ENCODE assay signal across 18 cellular contexts in genomic region chr3:108736821-108737220, GRCh38. TPM values are rescaled to one million over a fixed set of nuclear protein-coding genes. Genes with fewer than 3 reads are reported as not detected.
DNase-seq lines count a peak whose midpoint lies in the region; ATAC-seq, FAIRE-seq and TF ChIP-seq lines count a peak whose summit lies in the region.
"Had no signal": no experiment of that assay in that cellular context is flagged by ENCODE, and none has a peak within 500 bp of the region (broad histone marks: within the 10 kb centered on the region; RNA-seq: fewer than 3 reads in every experiment).

No MANE protein-coding gene starts in this region.

- POLR2A ChIA-PET in MCF 10A (lab: Yijun Ruan, JAX) (no interaction called here), RWPE1 (lab: Yijun Ruan, JAX; ENCODE audit: low non-redundant PET) (no interaction called here)

- intact Hi-C loops in MCF 10A (cut with micrococcal nuclease), result no loop called here
- intact Hi-C loops in breast epithelium (cut with DNase I; ENCODE audit: low total_unique reads), result no loop called here
- intact Hi-C loops in left colon (cut with DNase I, micrococcal nuclease), result no loop called here
- intact Hi-C loops in thyroid gland (cut with DNase I), result no loop called here

- no peaks in the 10 kb centered on the region for H3K9me3 ChIP-seq in breast epithelium
- H3K9me3 ChIP-seq in thyroid gland, result no peaks in the 10 kb centered on the region
- no peaks in the 10 kb centered on the region for H3K9me3 ChIP-seq in effector memory CD4-positive, alpha-beta T cell (ENCODE audit: control insufficient read depth, low read length)
- H3K9me3 ChIP-seq: A549, BE2C had no signal

- CTCF ChIA-PET in MCF 10A (lab: Yijun Ruan, JAX), result interaction anchor here (0.7 kb wide), 1 partner anchor 364 kb away, joined by 5 read pairs; no protein-coding TSS in a partner anchor
- CTCF ChIA-PET in RWPE1 (lab: Yijun Ruan, JAX), result no interaction called here

- H3K27me3 ChIP-seq in breast epithelium, result peaks cover 0 to 5% of the 10 kb centered on the region in 2 donors
- H3K27me3 ChIP-seq in bronchial epithelial cell (ENCODE audit: control insufficient read depth, insufficient read depth, low read length), result no peaks in the 10 kb centered on the region
- H3K27me3 ChIP-seq in thyroid gland, result no peaks in the 10 kb centered on the region
- H3K27me3 ChIP-seq in effector memory CD4-positive, alpha-beta T cell (replicated peaks; ENCODE audit: control insufficient read depth, insufficient read depth, low read length, poor library complexity, severe bottlenecking), result no peaks in the 10 kb centered on the region

- H3K27ac ChIP-seq in breast epithelium, result no peak overlapping the region
- no peak overlapping the region for H3K27ac ChIP-seq in RWPE1
- no peak overlapping the region for H3K27ac ChIP-seq in thyroid gland
- no peak overlapping the region for H3K27ac ChIP-seq in effector memory CD4-positive, alpha-beta T cell (ENCODE audit: insufficient read depth, low read length, poor library complexity, severe bottlenecking)
- H3K27ac ChIP-seq: A549, C4-2B had no signal

- no peak for TF ChIP-seq POLR2A in breast epithelium (IDR thresholded peaks at IDR 0.05)
- TF ChIP-seq POLR2A in thyroid gland (IDR thresholded peaks at IDR 0.05), result no peak

- no peaks in the 10 kb centered on the region for H3K4me1 Mint-ChIP-seq in MCF 10A (ENCODE audit: insufficient read depth, unreplicated experiment)
- H3K4me1 Mint-ChIP-seq: CD4-positive, alpha-beta memory T cell; GM23338 had no signal

- H3K9me3 Mint-ChIP-seq in MCF 10A (ENCODE audit: unreplicated experiment), result no peaks in the 10 kb centered on the region
- H3K9me3 Mint-ChIP-seq: CD4-positive, alpha-beta memory T cell; GM23338 had no signal

- H3K4me3 Mint-ChIP-seq in MCF 10A (ENCODE audit: unreplicated experiment), result no peak overlapping the region
- H3K4me3 Mint-ChIP-seq: CD4-positive, alpha-beta memory T cell; GM23338 had no signal

- DNase-seq in MCF 10A (ENCODE audit: unreplicated experiment) (peak; percentile 4), breast epithelium (ENCODE audit: low spot score in 2 of 2) (no peak), RWPE1 (ENCODE audit: low spot score) (peak; percentile 7), bronchial epithelial cell (ENCODE audit: low read depth) (peak; percentile 41), left colon (no peak), midbrain (lab: John Stamatoyannopoulos, UW) (no peak), thyroid gland (no peak)
- no peak for DNase-seq in effector memory CD4-positive, alpha-beta T cell
- DNase-seq: BE2C; CD4-positive, alpha-beta memory T cell; DND-41; GDM1; H7 had no signal

- H3K27me3 Mint-ChIP-seq in MCF 10A (ENCODE audit: insufficient read depth, unreplicated experiment), result no peaks in the 10 kb centered on the region

- WGBS in thyroid gland, 2 donors, result 74 to 85% methylated on average over 6 of the region's 6 CpGs

- BruUV-seq in MCF 10A (replicated peaks; lab: Mats Ljungman, UMichigan), result no TSS peak

- TF ChIP-seq CTCF in MCF 10A (IDR thresholded peaks at IDR 0.05; ENCODE audit: unreplicated experiment) (no peak), breast epithelium (IDR thresholded peaks at IDR 0.05) (no peak), RWPE1 (conservative IDR thresholded peaks at IDR 0.05; ENCODE audit: low read depth) (no peak), bronchial epithelial cell (IDR thresholded peaks at IDR 0.05; ENCODE audit: insufficient read depth, low read length, severe bottlenecking) (no peak), thyroid gland (IDR thresholded peaks at IDR 0.05) (no peak)

- H3K36me3 ChIP-seq in breast epithelium (no peaks in the 10 kb centered on the region), bronchial epithelial cell (ENCODE audit: control insufficient read depth, insufficient read depth, low read length) (no peaks in the 10 kb centered on the region), thyroid gland (no peaks in the 10 kb centered on the region)
- no peaks in the 10 kb centered on the region for H3K36me3 ChIP-seq in effector memory CD4-positive, alpha-beta T cell (ENCODE audit: control insufficient read depth, insufficient read depth, low read length)
- H3K36me3 ChIP-seq: BE2C had no signal

- no peak for FAIRE-seq in bronchial epithelial cell (lab: Jason Lieb, UNC)
- FAIRE-seq: A549, GM12892 had no signal

- no peak overlapping the region for H3K27ac Mint-ChIP-seq in MCF 10A (ENCODE audit: low read depth, unreplicated experiment)
- H3K27ac Mint-ChIP-seq: CD4-positive, alpha-beta memory T cell; GM23338 had no signal

- no peaks in the 10 kb centered on the region for H3K36me3 Mint-ChIP-seq in MCF 10A (ENCODE audit: insufficient read depth, unreplicated experiment)
- H3K36me3 Mint-ChIP-seq: CD4-positive, alpha-beta memory T cell had no signal

- peak; percentile 22 for ATAC-seq in left colon
- ATAC-seq: A549, GM23338 had no signal

- no peak overlapping the region for H3K4me3 ChIP-seq in breast epithelium
- no peak overlapping the region for H3K4me3 ChIP-seq in bronchial epithelial cell (ENCODE audit: low read depth, low read length)
- no peak overlapping the region for H3K4me3 ChIP-seq in thyroid gland (replicated peaks in 1 of 3)
- no peak overlapping the region for H3K4me3 ChIP-seq in effector memory CD4-positive, alpha-beta T cell (ENCODE audit: insufficient read depth, low read depth, low read length, poor library complexity, severe bottlenecking)
- H3K4me3 ChIP-seq: A549, GM23338 had no signal

- H3K4me1 ChIP-seq in breast epithelium (no peaks in the 10 kb centered on the region), thyroid gland (no peaks in the 10 kb centered on the region)
- H3K4me1 ChIP-seq in effector memory CD4-positive, alpha-beta T cell (ENCODE audit: control insufficient read depth, insufficient read depth, low read length, poor library complexity, severe bottlenecking), result no peaks in the 10 kb centered on the region
- H3K4me1 ChIP-seq: A549, BE2C had no signal

RNA-seq across cellular contexts. Expression of gene RETNLB, which starts 20.4 kb away (rescaled TPM):
- not detected in 2 replicates for total RNA-seq in MCF 10A (2022)
- not detected for total RNA-seq in breast epithelium
- not detected in 2 replicates for total RNA-seq in bronchial epithelial cell
- 10 to 100 TPM; 58.5 to 89.0 TPM for total RNA-seq in left colon
- total RNA-seq in thyroid gland, result not detected
- total RNA-seq: CD4-positive, alpha-beta memory T cell; GM23338; H7; HT1080 had no signal

Comparison
In these comparisons a context has a peak if more than half of its experiments do, and no peak if none do; other contexts are left out.
1. DNase-seq: peak in MCF 10A (single experiment), RWPE1 (single experiment) and bronchial epithelial cell (single experiment); none in breast epithelium (0 of 2), left colon (0 of 2), midbrain (single experiment), thyroid gland (0 of 2) and effector memory CD4-positive, alpha-beta T cell (0 of 3).
2. RNA of gene RETNLB, which starts 20.4 kb away (total RNA-seq): 58.5 to 89.0 TPM in left colon; not detected in MCF 10A, not detected in breast epithelium, not detected in bronchial epithelial cell and not detected in thyroid gland; every median in the first group is over 10 times any median in the second.